Comparison of ENCODE assay signal across 9 cellular contexts in the genomic region with DNA sequence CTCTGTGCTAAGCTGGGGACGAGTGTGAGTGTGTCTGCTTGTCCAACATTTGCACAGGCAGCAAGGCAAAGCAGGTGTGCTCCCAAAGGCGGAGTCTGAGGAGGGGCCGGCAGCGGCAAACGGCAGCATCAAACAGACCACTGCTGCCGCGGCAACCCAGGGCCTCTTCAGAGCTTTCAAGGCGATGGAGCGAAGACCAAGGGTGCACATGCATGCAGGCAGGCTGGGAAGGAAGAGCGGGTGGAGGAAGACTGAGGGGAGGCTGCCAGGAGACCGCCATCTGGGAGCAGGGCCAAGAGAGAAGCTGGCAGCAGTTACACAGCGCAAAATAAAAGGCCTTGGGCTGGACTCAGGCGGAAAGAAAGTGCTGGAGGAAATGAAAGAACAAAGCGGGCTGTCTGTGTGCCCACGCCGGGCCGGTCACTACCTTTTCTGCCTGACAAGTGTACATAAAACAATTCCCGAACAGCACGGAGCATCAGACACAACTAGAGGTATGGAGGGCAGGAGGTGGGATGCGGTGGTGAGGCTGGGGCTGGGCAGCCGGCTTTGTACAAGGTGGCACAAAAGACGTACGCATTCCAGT. TPM values are rescaled to one million over a fixed set of nuclear protein-coding genes. Genes with fewer than 3 reads are reported as not detected.
A peak's percentile ranks its signal among the peaks of the same experiment; 100 is the strongest.
DNase-seq lines count a peak whose midpoint lies in the region; FAIRE-seq and TF ChIP-seq lines count a peak whose summit lies in the region.
"Had no signal": no experiment of that assay in that cellular context is flagged by ENCODE, and none has a peak within 500 bp of the region (broad histone marks: within the 10 kb centered on the region; RNA-seq: fewer than 3 reads in every experiment).

No MANE protein-coding gene starts in this region.

- H3K4me1 ChIP-seq in esophagus muscularis mucosa: peaks cover 80 to 99% (median 94%) of the 10 kb centered on the region in 4 donors
- no peaks in the 10 kb centered on the region for H3K4me1 ChIP-seq in MM.1S (ENCODE audit: low read length)
- H3K4me1 ChIP-seq in small intestine (ENCODE audit: control insufficient read depth in 2 of 2, insufficient read depth in 1 of 2, low read depth in 1 of 2, low read length in 1 of 2): no peaks in the 10 kb centered on the region

- intact Hi-C loops in esophagus muscularis mucosa (cut with DNase I): no loop called here

- H3K9ac ChIP-seq in MM.1S (ENCODE audit: low read length): no peak overlapping the region

- H3K27me3 Mint-ChIP-seq in nephron (ENCODE audit: low read depth) (no peaks in the 10 kb centered on the region), immature natural killer cell (ENCODE audit: low read depth in 3 of 3) (peaks cover 2 to 11% (median 2%) of the 10 kb centered on the region in 3 donors)

- DNase-seq in DMS 273 treated with DMSO at 0.1 percent for 48 hours (lab: John Stamatoyannopoulos, UW) (peak; percentile 48), NCI-H446 treated with DMSO at 0.1 percent for 48 hours (lab: John Stamatoyannopoulos, UW) (peak; percentile 57), esophagus muscularis mucosa (ENCODE audit: extremely low spot score) (no peak), MM.1S (no peak), immature natural killer cell (no peak), small intestine (no peak), ecto neural progenitor cell (ENCODE audit: low spot score) (no peak)
- DNase-seq: activated T-cell treated with anti-CD3 and anti-CD28 coated beads, Interleukin-2, amount 50 U/mL, for 4 hours had no signal

- H3K27me3 ChIP-seq in esophagus muscularis mucosa (no peaks in the 10 kb centered on the region), MM.1S (replicated peaks; ENCODE audit: insufficient read depth, low read length) (no peaks in the 10 kb centered on the region), small intestine (ENCODE audit: control insufficient read depth in 2 of 2, insufficient read depth in 2 of 2, low read length in 2 of 2) (no peaks in the 10 kb centered on the region)

- TF ChIP-seq POLR2A in esophagus muscularis mucosa (IDR thresholded peaks at IDR 0.05; ENCODE audit: low read depth): no peak

- H3K27ac Mint-ChIP-seq in nephron: peak overlapping the region; percentile 49 to 95 (median 91)
- H3K27ac Mint-ChIP-seq in immature natural killer cell: peak overlapping the region in 3 of 6 donors; percentile 36 to 77 (median 60)

- H3K27ac ChIP-seq in esophagus muscularis mucosa (replicated peaks in 1 of 4): peak overlapping the region; percentile 81 to 92 (median 88)
- no peak overlapping the region for H3K27ac ChIP-seq in MM.1S (ENCODE audit: low read length)
- peak overlapping the region in 1 of 2 donors; percentile 57 for H3K27ac ChIP-seq in small intestine (ENCODE audit: low read depth in 1 of 2, low read length in 1 of 2)

- H3K4me3 ChIP-seq in esophagus muscularis mucosa (peak overlapping the region in 3 of 4 donors; percentile 18 to 32 (median 25)), MM.1S (ENCODE audit: low read length) (no peak overlapping the region), small intestine (ENCODE audit: low read depth in 1 of 2, low read length in 2 of 2) (no peak overlapping the region)

- peaks cover 43% of the 10 kb centered on the region for H3K36me3 Mint-ChIP-seq in nephron (ENCODE audit: low read depth)
- H3K36me3 Mint-ChIP-seq in immature natural killer cell: peaks cover 0 to 15% (median 14%) of the 10 kb centered on the region in 3 donors

- H3K36me3 ChIP-seq in esophagus muscularis mucosa (peaks cover 12 to 92% (median 54%) of the 10 kb centered on the region in 4 donors), MM.1S (replicated peaks; ENCODE audit: insufficient read depth, low read length) (peaks cover 10% of the 10 kb centered on the region; the same call in 1 of the 2 replicates), small intestine (ENCODE audit: control insufficient read depth in 2 of 2, insufficient read depth in 2 of 2, low read length in 2 of 2) (peaks cover 23 to 39% of the 10 kb centered on the region in 2 donors)

- peaks cover 11% of the 10 kb centered on the region; the same call in 1 of the 2 replicates for H3K79me2 ChIP-seq in MM.1S (ENCODE audit: low read length)

- no peaks in the 10 kb centered on the region for H4K20me1 ChIP-seq in MM.1S (ENCODE audit: insufficient read depth, low read length)

- H3K4me3 Mint-ChIP-seq in nephron (no peak overlapping the region), immature natural killer cell (no peak overlapping the region)
- H3K4me3 Mint-ChIP-seq: activated T-cell treated with anti-CD3 and anti-CD28 coated beads, Interleukin-2, amount 50 U/mL, for 4 hours had no signal

- H3K4me2 ChIP-seq in MM.1S (ENCODE audit: low read depth, low read length): no peak overlapping the region

- 26% methylated on average over 19 of the region's 23 CpGs for WGBS in esophagus muscularis mucosa
- WGBS in small intestine, 3 donors: 46 to 74% (median 55%) methylated on average over 23 of the region's 23 CpGs

- H3K9me2 ChIP-seq in MM.1S (replicated peaks; ENCODE audit: insufficient read depth, low read length): no peaks in the 10 kb centered on the region

- no peak overlapping the region for H2AFZ ChIP-seq in MM.1S (ENCODE audit: low read length)

- H3K9me3 Mint-ChIP-seq in nephron: no peaks in the 10 kb centered on the region
- H3K9me3 Mint-ChIP-seq in immature natural killer cell: no peaks in the 10 kb centered on the region
- H3K9me3 Mint-ChIP-seq: activated T-cell treated with anti-CD3 and anti-CD28 coated beads, Interleukin-2, amount 50 U/mL, for 4 hours had no signal

- TF ChIP-seq CTCF in esophagus muscularis mucosa (IDR thresholded peaks at IDR 0.05) (no peak), nephron (IDR thresholded peaks at IDR 0.05; ENCODE audit: unreplicated experiment in 3 of 3) (no peak), MM.1S (IDR thresholded peaks at IDR 0.05; ENCODE audit: low read length) (no peak)

- no peak for FAIRE-seq in small intestine (lab: Jason Lieb, UNC)

- H3K4me1 Mint-ChIP-seq in nephron (peaks cover 42% of the 10 kb centered on the region), immature natural killer cell (peaks cover 0 to 2% of the 10 kb centered on the region in 2 donors)

- peaks cover 4% of the 10 kb centered on the region; the same call in 1 of the 2 replicates for H3F3A ChIP-seq in MM.1S (ENCODE audit: insufficient read depth, low read length)

- no peak for TF ChIP-seq EP300 in esophagus muscularis mucosa (IDR thresholded peaks at IDR 0.05)

- H3K9me3 ChIP-seq in esophagus muscularis mucosa (no peaks in the 10 kb centered on the region), MM.1S (replicated peaks; ENCODE audit: insufficient read depth, low read length) (no peaks in the 10 kb centered on the region), small intestine (ENCODE audit: control insufficient read depth, low read depth) (no peaks in the 10 kb centered on the region)

RNA-seq across cellular contexts. Expression of a gene that starts 8.5 kb away (rescaled TPM):
- total RNA-seq in esophagus muscularis mucosa: 10 to 100 TPM; 14.1 to 17.9 (median 15.8) TPM
- polyA plus RNA-seq in immature natural killer cell: 10 to 100 TPM; 22.0 to 26.9 (median 24.4) TPM
- polyA plus RNA-seq in small intestine: 1 to 10 TPM; 6.9 to 8.5 (median 7.6) TPM

RNA-seq across cellular contexts. Expression of a gene that starts 25.9 kb away (rescaled TPM):
- total RNA-seq in esophagus muscularis mucosa: 10 to 100 TPM; 37.0 to 65.6 (median 49.8) TPM
- polyA plus RNA-seq in immature natural killer cell: under 1 TPM in 1 of 3 donors, not detected in 2; 0.19 TPM
- 10 to 100 TPM in 1 of 3 donors, 1 to 10 TPM in 2; 2.2 to 12.5 (median 6.2) TPM for polyA plus RNA-seq in small intestine

Comparison
In these comparisons a context has a peak if more than half of its experiments do, and no peak if none do; other contexts are left out.
1. DNase-seq: peak in DMS 273 treated with DMSO at 0.1 percent for 48 hours (single experiment) and NCI-H446 treated with DMSO at 0.1 percent for 48 hours (single experiment); none in esophagus muscularis mucosa (single experiment), MM.1S (single experiment), immature natural killer cell (0 of 3), small intestine (single experiment) and ecto neural progenitor cell (single experiment).
2. H3K4me3 ChIP-seq: peak in esophagus muscularis mucosa (3 of 4); none in MM.1S (single experiment) and small intestine (0 of 2).